Comparison of ENCODE assay signal across 16 cellular contexts in genomic region chr2:182864949-182865348, GRCh38. TPM values are rescaled to one million over a fixed set of nuclear protein-coding genes. Genes with fewer than 3 reads are reported as not detected.
DNase-seq lines count a peak whose midpoint lies in the region; ATAC-seq and TF ChIP-seq lines count a peak whose summit lies in the region.
"Had no signal": no experiment of that assay in that cellular context is flagged by ENCODE, and none has a peak within 500 bp of the region (broad histone marks: within the 10 kb centered on the region; RNA-seq: fewer than 3 reads in every experiment).

No MANE protein-coding gene starts in this region.

- no peak overlapping the region for H3K27ac ChIP-seq in HEK293 (ENCODE audit: extremely low read depth, low read depth, low read length)
- H3K27ac ChIP-seq in dorsolateral prefrontal cortex = peak overlapping the region in 5 of 59 donors; percentile 23 to 82 (median 75)
- peak overlapping the region in 1 of 8 donors; percentile 80 for H3K27ac ChIP-seq in spleen
- no peak overlapping the region for H3K27ac ChIP-seq in CD4-positive, alpha-beta memory T cell (ENCODE audit: low read depth, low read length)
- H3K27ac ChIP-seq: RWPE1, SJCRH30 had no signal

- TF ChIP-seq POLR2A in spleen (IDR thresholded peaks at IDR 0.05) = no peak

- intact Hi-C loops in dorsolateral prefrontal cortex (cut with DNase I) = no loop called here
- intact Hi-C loops in spleen (cut with DNase I; ENCODE audit: low total_unique reads) = no loop called here
- intact Hi-C loops in activated CD4-positive, alpha-beta memory T cell treated with anti-CD3 and anti-CD28 coated beads for 36 hours (cut with micrococcal nuclease) = no loop called here
- intact Hi-C loops in CD4-positive, alpha-beta memory T cell (cut with micrococcal nuclease) = no loop called here

- H3K9me3 Mint-ChIP-seq in nephron = no peaks in the 10 kb centered on the region
- H3K9me3 Mint-ChIP-seq in activated CD4-positive, alpha-beta memory T cell treated with anti-CD3 and anti-CD28 coated beads for 36 hours = no peaks in the 10 kb centered on the region
- peaks cover 0 to 3% (median 0%) of the 10 kb centered on the region in 8 donors for H3K9me3 Mint-ChIP-seq in CD4-positive, alpha-beta memory T cell

- POLR2A ChIA-PET in HEK293 (lab: Yijun Ruan, JAX) = no interaction called here
- POLR2A ChIA-PET in activated CD4-positive, alpha-beta memory T cell treated with anti-CD3 and anti-CD28 coated beads for 36 hours (lab: Charles Lee) = no interaction called here
- POLR2A ChIA-PET in CD4-positive, alpha-beta memory T cell (lab: Charles Lee; ENCODE audit: partially characterized antibody) = no interaction called here

- WGBS in spleen, 5 donors = 74 to 86% (median 80%) methylated on average over 3 of the region's 3 CpGs

- H3K27ac Mint-ChIP-seq in nephron = peak overlapping the region in 1 of 3 experiments; percentile 49
- no peak overlapping the region for H3K27ac Mint-ChIP-seq in activated CD4-positive, alpha-beta memory T cell treated with anti-CD3 and anti-CD28 coated beads for 36 hours
- H3K27ac Mint-ChIP-seq in CD4-positive, alpha-beta memory T cell = no peak overlapping the region

- H3K4me3 ChIP-seq in HEK293 (ENCODE audit: low read depth, low read length) = no peak overlapping the region
- peak overlapping the region in 31 of 59 donors; percentile 0 to 77 (median 62) for H3K4me3 ChIP-seq in dorsolateral prefrontal cortex
- H3K4me3 ChIP-seq in spleen = peak overlapping the region in 5 of 8 donors; percentile 39 to 68 (median 43)
- H3K4me3 ChIP-seq in CD4-positive, alpha-beta memory T cell (ENCODE audit: low read length in 2 of 2) = no peak overlapping the region
- H3K4me3 ChIP-seq: SJCRH30 had no signal

- H3K36me3 ChIP-seq in HEK293 (ENCODE audit: control insufficient read depth in 2 of 2, insufficient read depth in 1 of 2, low read length in 2 of 2) (no peaks in the 10 kb centered on the region), spleen (no peaks in the 10 kb centered on the region)
- no peaks in the 10 kb centered on the region for H3K36me3 ChIP-seq in CD4-positive, alpha-beta memory T cell (ENCODE audit: insufficient read depth, low read length)
- H3K36me3 ChIP-seq: SJCRH30 had no signal

- CTCF ChIA-PET in HEK293 (lab: Yijun Ruan, JAX) = interaction anchor here (1.0 to 1.5 kb wide), 3 partner anchors 14 to 80 kb away, joined by 4 to 6 read pairs (median 4); no protein-coding TSS in a partner anchor
- CTCF ChIA-PET in activated CD4-positive, alpha-beta memory T cell treated with anti-CD3 and anti-CD28 coated beads for 36 hours (lab: Charles Lee) = interaction anchor here (1.3 kb wide), 1 partner anchor 115 kb away, joined by 3 read pairs; no protein-coding TSS in a partner anchor
- CTCF ChIA-PET in CD4-positive, alpha-beta memory T cell (lab: Charles Lee; ENCODE audit: partially characterized antibody) = no interaction called here

- no peak for DNase-seq in dorsolateral prefrontal cortex
- no peak for DNase-seq in spleen
- no peak for DNase-seq in pons (ENCODE audit: low spot score)
- no peak for DNase-seq in activated CD4-positive, alpha-beta memory T cell treated with anti-CD3 and anti-CD28 coated beads for 36 hours
- no peak for DNase-seq in CD4-positive, alpha-beta memory T cell
- DNase-seq: C1 segment of cervical spinal cord; NCI-H1436 treated with DMSO at 0.1 percent for 48 hours; NCI-H2081; NCI-H345; NCI-H526 treated with DMSO at 0.1 percent for 48 hours; NK-92 treated with Interleukin-12 subunit alpha and Interleukin-12 subunit beta, amount 100 ng/mL, for 24 hours; SJCRH30 had no signal

- H3K27me3 ChIP-seq in dorsolateral prefrontal cortex (peaks cover 0 to 7% (median 0%) of the 10 kb centered on the region in 45 donors), spleen (replicated peaks in 1 of 7) (peaks cover 0 to 57% (median 22%) of the 10 kb centered on the region in 7 donors)
- peaks cover 11% of the 10 kb centered on the region for H3K27me3 ChIP-seq in CD4-positive, alpha-beta memory T cell (ENCODE audit: insufficient read depth, low read length)
- H3K27me3 ChIP-seq: SJCRH30 had no signal

- peaks cover 25% of the 10 kb centered on the region for H3K27me3 Mint-ChIP-seq in nephron (ENCODE audit: low read depth)
- peaks cover 59% of the 10 kb centered on the region for H3K27me3 Mint-ChIP-seq in activated CD4-positive, alpha-beta memory T cell treated with anti-CD3 and anti-CD28 coated beads for 36 hours
- peaks cover 46 to 51% of the 10 kb centered on the region in 2 donors for H3K27me3 Mint-ChIP-seq in CD4-positive, alpha-beta memory T cell

- TF ChIP-seq CTCF in HEK293 (tag by site-specific recombination; IDR thresholded peaks at IDR 0.05) (no peak), dorsolateral prefrontal cortex (IDR thresholded peaks at IDR 0.05 in 54 of 56, conservative IDR thresholded peaks at IDR 0.05 in 2 of 56; ENCODE audit: low read depth in 1 of 56, partially characterized antibody in 56 of 56) (no peak), nephron (IDR thresholded peaks at IDR 0.05; ENCODE audit: unreplicated experiment in 3 of 3) (no peak), spleen (IDR thresholded peaks at IDR 0.05 in 8 of 11, conservative IDR thresholded peaks at IDR 0.05 in 3 of 11) (no peak)

- ATAC-seq in HG03460 (IDR thresholded peaks at IDR 0.05; ENCODE audit: unreplicated experiment) = no peak

- H3K9me3 ChIP-seq in HEK293 (ENCODE audit: control insufficient read depth, insufficient read depth, low read depth, low read length) (no peaks in the 10 kb centered on the region), spleen (no peaks in the 10 kb centered on the region)
- H3K9me3 ChIP-seq in CD4-positive, alpha-beta memory T cell (ENCODE audit: control insufficient read depth in 1 of 2, low read length in 2 of 2) = no peaks in the 10 kb centered on the region
- H3K9me3 ChIP-seq: SJCRH30 had no signal

- H3K4me1 ChIP-seq in HEK293 (ENCODE audit: control insufficient read depth, insufficient read depth, low read length) = peaks cover 10% of the 10 kb centered on the region
- peaks cover 5 to 26% (median 22%) of the 10 kb centered on the region in 6 donors for H3K4me1 ChIP-seq in spleen
- H3K4me1 ChIP-seq in CD4-positive, alpha-beta memory T cell (ENCODE audit: insufficient read depth, low read length) = peaks cover 14% of the 10 kb centered on the region
- H3K4me1 ChIP-seq: SJCRH30 had no signal

- H3K4me3 Mint-ChIP-seq in nephron = peak overlapping the region; percentile 84 to 88 (median 88)
- H3K4me3 Mint-ChIP-seq in activated CD4-positive, alpha-beta memory T cell treated with anti-CD3 and anti-CD28 coated beads for 36 hours = no peak overlapping the region
- peak overlapping the region in 1 of 8 donors; percentile 1 for H3K4me3 Mint-ChIP-seq in CD4-positive, alpha-beta memory T cell

- peaks cover 25% of the 10 kb centered on the region for H3K4me1 Mint-ChIP-seq in nephron
- H3K4me1 Mint-ChIP-seq in activated CD4-positive, alpha-beta memory T cell treated with anti-CD3 and anti-CD28 coated beads for 36 hours (ENCODE audit: low read depth) = peaks cover 23% of the 10 kb centered on the region
- peaks cover 10 to 30% (median 20%) of the 10 kb centered on the region in 4 donors for H3K4me1 Mint-ChIP-seq in CD4-positive, alpha-beta memory T cell

- no peaks in the 10 kb centered on the region for H3K36me3 Mint-ChIP-seq in nephron (ENCODE audit: low read depth)
- no peaks in the 10 kb centered on the region for H3K36me3 Mint-ChIP-seq in activated CD4-positive, alpha-beta memory T cell treated with anti-CD3 and anti-CD28 coated beads for 36 hours
- no peaks in the 10 kb centered on the region for H3K36me3 Mint-ChIP-seq in CD4-positive, alpha-beta memory T cell

TF ChIP-seq in HEK293, 187 proteins besides CTCF, POLR2A, EP300 and RAD21 (continues in another document):
- no peak for TF ChIP-seq ZNF530 (tag by site-specific recombination; IDR thresholded peaks at IDR 0.05; ENCODE audit: low read depth)
- TF ChIP-seq WT1 (tag by site-specific recombination; IDR thresholded peaks at IDR 0.05) = peak; percentile 58
- TF ChIP-seq, protein P1, sequence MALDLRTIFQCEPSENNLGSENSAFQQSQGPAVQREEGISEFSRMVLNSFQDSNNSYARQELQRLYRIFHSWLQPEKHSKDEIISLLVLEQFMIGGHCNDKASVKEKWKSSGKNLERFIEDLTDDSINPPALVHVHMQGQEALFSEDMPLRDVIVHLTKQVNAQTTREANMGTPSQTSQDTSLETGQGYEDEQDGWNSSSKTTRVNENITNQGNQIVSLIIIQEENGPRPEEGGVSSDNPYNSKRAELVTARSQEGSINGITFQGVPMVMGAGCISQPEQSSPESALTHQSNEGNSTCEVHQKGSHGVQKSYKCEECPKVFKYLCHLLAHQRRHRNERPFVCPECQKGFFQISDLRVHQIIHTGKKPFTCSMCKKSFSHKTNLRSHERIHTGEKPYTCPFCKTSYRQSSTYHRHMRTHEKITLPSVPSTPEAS (tag by site-specific recombination; IDR thresholded peaks at IDR 0.05) = peak; percentile 49; the same call in 1 of the 2 replicates
- TF ChIP-seq, protein P2, sequence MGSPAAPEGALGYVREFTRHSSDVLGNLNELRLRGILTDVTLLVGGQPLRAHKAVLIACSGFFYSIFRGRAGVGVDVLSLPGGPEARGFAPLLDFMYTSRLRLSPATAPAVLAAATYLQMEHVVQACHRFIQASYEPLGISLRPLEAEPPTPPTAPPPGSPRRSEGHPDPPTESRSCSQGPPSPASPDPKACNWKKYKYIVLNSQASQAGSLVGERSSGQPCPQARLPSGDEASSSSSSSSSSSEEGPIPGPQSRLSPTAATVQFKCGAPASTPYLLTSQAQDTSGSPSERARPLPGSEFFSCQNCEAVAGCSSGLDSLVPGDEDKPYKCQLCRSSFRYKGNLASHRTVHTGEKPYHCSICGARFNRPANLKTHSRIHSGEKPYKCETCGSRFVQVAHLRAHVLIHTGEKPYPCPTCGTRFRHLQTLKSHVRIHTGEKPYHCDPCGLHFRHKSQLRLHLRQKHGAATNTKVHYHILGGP (tag by site-specific recombination; IDR thresholded peaks at IDR 0.05) = no peak
- peak; percentile 51; the same call in 1 of the 2 replicates for TF ChIP-seq ZNF843 (tag by site-specific recombination; IDR thresholded peaks at IDR 0.05)
- no peak for TF ChIP-seq ZNF521 (tag by site-specific recombination; IDR thresholded peaks at IDR 0.05)
- peak; percentile 31 for TF ChIP-seq FEZF1 (tag by site-specific recombination; IDR thresholded peaks at IDR 0.05)
- peak; percentile 23; the same call in 1 of the 2 replicates for TF ChIP-seq ZBTB8A (tag by site-specific recombination; IDR thresholded peaks at IDR 0.05)

RNA-seq across cellular contexts. Expression of gene FRZB, which starts 1.5 kb away (rescaled TPM):
- 10 to 100 TPM in 25 of 120 experiments, 1 to 10 TPM in 95; 1.1 to 55.4 (median 4.8) TPM for total RNA-seq in dorsolateral prefrontal cortex
- 10 to 100 TPM; 27.3 to 55.1 (median 38.2) TPM for total RNA-seq in spleen
- 10 to 100 TPM in 2 of 3 donors, 1 to 10 TPM in 1; 9.5 to 15.2 (median 13.5) TPM for polyA plus RNA-seq in spleen
- total RNA-seq in activated CD4-positive, alpha-beta memory T cell treated with anti-CD3 and anti-CD28 coated beads for 36 hours = not detected
- not detected for total RNA-seq in CD4-positive, alpha-beta memory T cell
- polyA plus RNA-seq in CD4-positive, alpha-beta memory T cell = under 1 TPM in 1 of 2 donors, not detected in 1; 0.43 TPM

Comparison
In these comparisons a context has a peak if more than half of its experiments do, and no peak if none do; other contexts are left out.
1. H3K4me3 ChIP-seq: peak in dorsolateral prefrontal cortex (31 of 59) and spleen (5 of 8); none in HEK293 (single experiment) and CD4-positive, alpha-beta memory T cell (0 of 2).